Comparison of ENCODE assay signal across 1 cellular context in the genomic region with DNA sequence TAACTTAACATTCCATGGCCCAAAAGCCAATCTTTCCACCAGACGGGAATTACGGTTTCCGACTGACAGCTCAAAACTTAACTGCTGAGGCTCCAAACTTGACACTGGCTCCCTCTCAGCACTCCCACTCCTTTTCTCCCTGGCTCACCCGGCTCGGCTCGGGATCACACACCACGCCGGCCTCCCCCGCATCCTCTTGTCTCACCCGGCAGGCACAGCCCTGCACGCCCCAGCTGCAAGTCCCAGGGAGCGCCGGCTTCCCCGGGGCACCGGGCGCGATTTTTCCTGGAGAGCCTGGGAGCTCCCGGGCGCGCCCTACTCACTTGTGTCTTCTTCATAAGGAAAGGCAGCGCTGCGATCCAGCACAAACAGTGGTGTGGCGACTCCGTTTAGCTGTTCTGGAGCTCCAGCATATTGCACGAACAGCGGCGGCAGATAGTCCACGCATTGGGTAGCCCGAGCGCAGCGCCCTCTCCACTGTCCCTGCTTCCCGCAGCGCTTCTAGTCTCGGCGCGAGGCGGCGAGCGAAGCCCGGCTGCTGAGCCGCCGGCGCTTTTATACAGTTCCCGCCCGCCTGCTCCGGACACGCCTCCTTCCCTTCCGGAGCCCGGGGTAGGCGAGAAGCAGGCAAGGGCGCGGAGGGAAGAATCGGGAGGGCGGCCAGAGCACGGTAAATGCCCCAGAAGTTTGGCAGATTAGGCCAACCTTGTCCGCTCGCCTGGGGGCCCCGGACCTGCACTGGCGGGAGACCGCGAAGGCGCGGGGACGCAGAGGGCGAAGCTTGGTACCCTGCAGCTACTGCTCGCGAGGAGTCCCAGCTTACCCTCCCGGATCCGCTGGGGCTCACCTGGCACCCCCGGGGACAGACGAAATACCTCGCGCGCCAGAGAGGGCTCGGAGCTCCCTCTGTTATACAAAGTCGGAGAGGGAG.
TF ChIP-seq lines count a peak whose summit lies in the region.

A gene with protein sequence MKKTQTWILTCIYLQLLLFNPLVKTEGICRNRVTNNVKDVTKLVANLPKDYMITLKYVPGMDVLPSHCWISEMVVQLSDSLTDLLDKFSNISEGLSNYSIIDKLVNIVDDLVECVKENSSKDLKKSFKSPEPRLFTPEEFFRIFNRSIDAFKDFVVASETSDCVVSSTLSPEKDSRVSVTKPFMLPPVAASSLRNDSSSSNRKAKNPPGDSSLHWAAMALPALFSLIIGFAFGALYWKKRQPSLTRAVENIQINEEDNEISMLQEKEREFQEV (minus strand): TSS at position 531 of the 931 bp plus-strand sequence. CDS start 193 bp downstream, at position 338.

TF ChIP-seq in A549, 52 proteins besides CTCF, POLR2A, EP300 and RAD21 (continued from another document):
- TF ChIP-seq, protein P1, sequence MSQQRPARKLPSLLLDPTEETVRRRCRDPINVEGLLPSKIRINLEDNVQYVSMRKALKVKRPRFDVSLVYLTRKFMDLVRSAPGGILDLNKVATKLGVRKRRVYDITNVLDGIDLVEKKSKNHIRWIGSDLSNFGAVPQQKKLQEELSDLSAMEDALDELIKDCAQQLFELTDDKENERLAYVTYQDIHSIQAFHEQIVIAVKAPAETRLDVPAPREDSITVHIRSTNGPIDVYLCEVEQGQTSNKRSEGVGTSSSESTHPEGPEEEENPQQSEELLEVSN (IDR thresholded peaks at IDR 0.05; ENCODE audit: borderline replicate concordance, low read depth), result peak; percentile 87
- peak; percentile 70 for TF ChIP-seq SMC3 (IDR thresholded peaks at IDR 0.05)
